In the genomic region with DNA sequence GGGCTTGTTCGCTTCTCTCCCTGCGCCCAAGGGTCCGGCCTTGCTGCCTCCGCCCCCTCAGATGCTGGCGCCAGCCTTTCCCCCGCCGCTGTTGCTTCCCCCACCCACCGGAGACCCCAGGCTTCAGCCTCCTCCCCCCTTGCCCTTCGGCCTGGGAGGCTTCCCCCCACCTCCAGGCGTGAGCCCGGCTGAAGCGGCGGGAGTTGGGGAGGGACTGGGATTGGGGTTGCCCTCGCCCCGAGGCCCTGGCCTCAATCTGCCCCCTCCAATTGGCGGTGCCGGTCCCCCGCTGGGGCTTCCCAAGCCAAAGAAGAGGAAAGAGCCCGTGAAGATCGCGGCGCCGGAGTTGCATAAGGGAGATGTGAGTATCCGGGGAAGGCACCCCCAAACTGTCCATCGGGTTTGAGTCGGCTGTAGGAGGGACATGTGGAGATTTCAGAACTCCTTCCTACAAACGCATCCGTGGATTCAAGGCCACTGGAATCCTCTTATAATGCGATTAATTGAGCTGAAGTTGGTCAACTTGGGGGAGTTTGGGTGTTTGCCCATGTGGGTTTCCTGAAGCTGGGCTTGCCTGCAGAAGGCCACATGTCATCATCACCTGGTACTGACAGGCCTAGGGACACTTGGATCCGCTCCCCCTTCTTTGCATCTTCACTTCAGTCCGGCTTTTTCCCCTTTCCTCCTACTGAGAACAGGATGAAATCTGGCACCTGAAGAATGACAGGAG, we compare ENCODE assay signal across 8 cellular contexts. TPM values are rescaled to one million over a fixed set of nuclear protein-coding genes. Genes with fewer than 3 reads are reported as not detected.
DNase-seq lines count a peak whose midpoint lies in the region; ATAC-seq and TF ChIP-seq lines count a peak whose summit lies in the region.

No MANE protein-coding gene starts in this region.

- no peak for TF ChIP-seq POLR2A in gastrocnemius medialis (IDR thresholded peaks at IDR 0.05)

- CTCF ChIA-PET in activated naive CD4-positive, alpha-beta T cell treated with anti-CD3 and anti-CD28 coated beads for 36 hours (lab: Charles Lee): interaction anchor here (0.7 to 8.7 kb wide), 5 partner anchors 21 to 46 kb away, joined by 3 to 124 read pairs (median 4); a partner anchor contains a TSS

- in situ Hi-C loops in gastrocnemius medialis (cut with MboI; ENCODE audit: low sequenced_read_pairs in 4 of 4): no loop called here

- no peaks in the 10 kb centered on the region for H3K9me3 Mint-ChIP-seq in activated T-cell treated with anti-CD3 and anti-CD28 coated beads, Interleukin-2, amount 50 U/mL, for 72 hours
- H3K9me3 Mint-ChIP-seq in activated T-cell treated with anti-CD3 and anti-CD28 coated beads, Interleukin-2, amount 50 U/mL, for 24 hours: no peaks in the 10 kb centered on the region
- no peaks in the 10 kb centered on the region for H3K9me3 Mint-ChIP-seq in activated naive CD4-positive, alpha-beta T cell treated with anti-CD3 and anti-CD28 coated beads for 36 hours
- no peaks in the 10 kb centered on the region for H3K9me3 Mint-ChIP-seq in chondrocyte (ENCODE audit: low read depth)

- H3K4me1 ChIP-seq in HUES6 (ENCODE audit: control insufficient read depth, insufficient read depth, low read length) (peaks cover 21% of the 10 kb centered on the region; the same call in 1 of the 2 replicates), right cardiac atrium (ENCODE audit: control insufficient read depth, insufficient read depth, low read length) (peaks cover 2% of the 10 kb centered on the region), gastrocnemius medialis (peaks cover 43 to 44% of the 10 kb centered on the region in 2 donors)

- intact Hi-C loops in activated naive CD4-positive, alpha-beta T cell treated with anti-CD3 and anti-CD28 coated beads for 36 hours (cut with micrococcal nuclease): loop anchor here (1.0 to 2.0 kb wide), 10 partner anchors 17 to 429 kb away; a partner anchor contains a TSS
- intact Hi-C loops in right cardiac atrium (cut with DNase I): no loop called here
- intact Hi-C loops in gastrocnemius medialis (cut with DNase I; ENCODE audit: low total_unique reads): loop anchor here (1.0 kb wide), 3 partner anchors 17 to 40 kb away; a partner anchor contains a TSS

- under 1% methylated on average over 31 of the region's 31 CpGs for WGBS in right cardiac atrium

- H3K4me3 Mint-ChIP-seq in activated T-cell treated with anti-CD3 and anti-CD28 coated beads, Interleukin-2, amount 50 U/mL, for 72 hours: no peak overlapping the region
- no peak overlapping the region for H3K4me3 Mint-ChIP-seq in activated T-cell treated with anti-CD3 and anti-CD28 coated beads, Interleukin-2, amount 50 U/mL, for 24 hours
- no peak overlapping the region for H3K4me3 Mint-ChIP-seq in activated naive CD4-positive, alpha-beta T cell treated with anti-CD3 and anti-CD28 coated beads for 36 hours
- H3K4me3 Mint-ChIP-seq in chondrocyte (ENCODE audit: unreplicated experiment): no peak overlapping the region

- peak overlapping the region; percentile 74 for H3K27ac ChIP-seq in HUES6 (ENCODE audit: low read depth, low read length)
- H3K27ac ChIP-seq in right cardiac atrium (ENCODE audit: low read length): peak overlapping the region; percentile 93
- H3K27ac ChIP-seq in gastrocnemius medialis: peak overlapping the region; percentile 87 to 98 (median 94)

- H3K27ac Mint-ChIP-seq in activated T-cell treated with anti-CD3 and anti-CD28 coated beads, Interleukin-2, amount 50 U/mL, for 72 hours: peak overlapping the region; percentile 95
- no peak overlapping the region for H3K27ac Mint-ChIP-seq in activated T-cell treated with anti-CD3 and anti-CD28 coated beads, Interleukin-2, amount 50 U/mL, for 24 hours
- H3K27ac Mint-ChIP-seq in activated naive CD4-positive, alpha-beta T cell treated with anti-CD3 and anti-CD28 coated beads for 36 hours: no peak overlapping the region
- no peak overlapping the region for H3K27ac Mint-ChIP-seq in chondrocyte (ENCODE audit: unreplicated experiment)

- H3K27me3 Mint-ChIP-seq in activated T-cell treated with anti-CD3 and anti-CD28 coated beads, Interleukin-2, amount 50 U/mL, for 72 hours (ENCODE audit: low read depth): no peaks in the 10 kb centered on the region
- H3K27me3 Mint-ChIP-seq in activated T-cell treated with anti-CD3 and anti-CD28 coated beads, Interleukin-2, amount 50 U/mL, for 24 hours: no peaks in the 10 kb centered on the region
- H3K27me3 Mint-ChIP-seq in activated naive CD4-positive, alpha-beta T cell treated with anti-CD3 and anti-CD28 coated beads for 36 hours (ENCODE audit: low read depth): no peaks in the 10 kb centered on the region
- H3K27me3 Mint-ChIP-seq in chondrocyte (ENCODE audit: low read depth): no peaks in the 10 kb centered on the region

- peak in 1 of 2 donors; percentile 8 for ATAC-seq in activated T-cell treated with anti-CD3 and anti-CD28 coated beads, Interleukin-2, amount 50 U/mL, for 72 hours (replicated peaks in 1 of 2)
- peak; percentile 7 to 34 for ATAC-seq in right cardiac atrium
- no peak for ATAC-seq in gastrocnemius medialis

- H3K4me3 ChIP-seq in HUES6 (ENCODE audit: low read depth, low read length) (peak overlapping the region; percentile 81), right cardiac atrium (ENCODE audit: low read length) (peak overlapping the region; percentile 96), gastrocnemius medialis (peak overlapping the region; percentile 68 to 98 (median 90))

- H3K9me3 ChIP-seq in HUES6 (ENCODE audit: control insufficient read depth, insufficient read depth, low read depth, low read length) (no peaks in the 10 kb centered on the region), right cardiac atrium (ENCODE audit: control insufficient read depth, low read length) (no peaks in the 10 kb centered on the region), gastrocnemius medialis (no peaks in the 10 kb centered on the region)

- H3K27me3 ChIP-seq in HUES6 (ENCODE audit: control insufficient read depth, insufficient read depth, low read length): no peaks in the 10 kb centered on the region
- no peaks in the 10 kb centered on the region for H3K27me3 ChIP-seq in right cardiac atrium (ENCODE audit: control insufficient read depth, insufficient read depth)
- no peaks in the 10 kb centered on the region for H3K27me3 ChIP-seq in gastrocnemius medialis

- H3K36me3 Mint-ChIP-seq in activated T-cell treated with anti-CD3 and anti-CD28 coated beads, Interleukin-2, amount 50 U/mL, for 72 hours (ENCODE audit: insufficient read depth in 2 of 2): peaks cover 7 to 22% of the 10 kb centered on the region in 2 donors
- H3K36me3 Mint-ChIP-seq in activated T-cell treated with anti-CD3 and anti-CD28 coated beads, Interleukin-2, amount 50 U/mL, for 24 hours (ENCODE audit: low read depth): peaks cover 45% of the 10 kb centered on the region
- peaks cover 26% of the 10 kb centered on the region for H3K36me3 Mint-ChIP-seq in activated naive CD4-positive, alpha-beta T cell treated with anti-CD3 and anti-CD28 coated beads for 36 hours (ENCODE audit: low read depth)
- peaks cover 6% of the 10 kb centered on the region for H3K36me3 Mint-ChIP-seq in chondrocyte (ENCODE audit: low read depth)

- no peak for TF ChIP-seq CTCF in gastrocnemius medialis (IDR thresholded peaks at IDR 0.05 in 4 of 5, conservative IDR thresholded peaks at IDR 0.05 in 1 of 5)
- TF ChIP-seq CTCF in GM20000 (IDR thresholded peaks at IDR 0.05; ENCODE audit: extremely low read depth, missing control alignments): no peak
- no peak for TF ChIP-seq CTCF in chondrocyte (IDR thresholded peaks at IDR 0.05)

- peak; percentile 33 to 40 for DNase-seq in activated T-cell treated with anti-CD3 and anti-CD28 coated beads, Interleukin-2, amount 50 U/mL, for 72 hours
- DNase-seq in activated T-cell treated with anti-CD3 and anti-CD28 coated beads, Interleukin-2, amount 50 U/mL, for 24 hours: no peak
- DNase-seq in activated naive CD4-positive, alpha-beta T cell treated with anti-CD3 and anti-CD28 coated beads for 36 hours: peak; percentile 65
- peak in 2 of 3 donors; percentile 49 to 82 for DNase-seq in right cardiac atrium
- DNase-seq in gastrocnemius medialis: peak in 1 of 2 donors; percentile 33
- DNase-seq in GM20000 (ENCODE audit: low spot score): no peak
- no peak for DNase-seq in chondrocyte (ENCODE audit: low spot score)

- peak overlapping the region; percentile 87 for H3K9ac ChIP-seq in HUES6 (ENCODE audit: low read length)

- H3K36me3 ChIP-seq in HUES6 (ENCODE audit: control insufficient read depth, insufficient read depth, low read length) (peaks cover 23% of the 10 kb centered on the region), gastrocnemius medialis (peaks cover 0 to 9% of the 10 kb centered on the region in 2 donors)

- H3K4me1 Mint-ChIP-seq in activated T-cell treated with anti-CD3 and anti-CD28 coated beads, Interleukin-2, amount 50 U/mL, for 72 hours (ENCODE audit: low read depth): peaks cover 55% of the 10 kb centered on the region
- H3K4me1 Mint-ChIP-seq in activated T-cell treated with anti-CD3 and anti-CD28 coated beads, Interleukin-2, amount 50 U/mL, for 24 hours (ENCODE audit: low read depth): peaks cover 49% of the 10 kb centered on the region
- H3K4me1 Mint-ChIP-seq in activated naive CD4-positive, alpha-beta T cell treated with anti-CD3 and anti-CD28 coated beads for 36 hours (ENCODE audit: low read depth): peaks cover 47% of the 10 kb centered on the region
- peaks cover 41% of the 10 kb centered on the region for H3K4me1 Mint-ChIP-seq in chondrocyte (ENCODE audit: low read depth)

RNA-seq across cellular contexts. Expression of a gene that starts 0.7 kb away (rescaled TPM):
- total RNA-seq in activated T-cell treated with anti-CD3 and anti-CD28 coated beads, Interleukin-2, amount 50 U/mL, for 72 hours: 10 to 100 TPM; 67.7 to 84.4 TPM
- 10 to 100 TPM; 55.2 to 55.8 TPM for total RNA-seq in activated naive CD4-positive, alpha-beta T cell treated with anti-CD3 and anti-CD28 coated beads for 36 hours
- total RNA-seq in right cardiac atrium (10 to 100 TPM; 36.3 to 47.1 (median 44.1) TPM), gastrocnemius medialis (10 to 100 TPM; 42.8 to 62.3 (median 46.5) TPM), chondrocyte (57.0 to 61.7 TPM (median 60.9 TPM) in 3 replicates)
- 36.0 TPM for polyA plus RNA-seq in right cardiac atrium

RNA-seq across cellular contexts. Expression of a gene that starts 16.6 kb away (rescaled TPM):
- 100 to 1,000 TPM; 185 to 217 TPM for total RNA-seq in activated T-cell treated with anti-CD3 and anti-CD28 coated beads, Interleukin-2, amount 50 U/mL, for 72 hours
- 100 to 1,000 TPM; 282 to 283 TPM for total RNA-seq in activated naive CD4-positive, alpha-beta T cell treated with anti-CD3 and anti-CD28 coated beads for 36 hours
- total RNA-seq in right cardiac atrium (100 to 1,000 TPM; 148 to 171 (median 162) TPM), gastrocnemius medialis (100 to 1,000 TPM; 154 to 281 (median 240) TPM), chondrocyte (136 to 143 TPM (median 140 TPM) in 3 replicates)
- polyA plus RNA-seq in right cardiac atrium: 124 TPM

RNA-seq across cellular contexts. Expression of a gene that starts 27.2 kb away (rescaled TPM):
- total RNA-seq in activated T-cell treated with anti-CD3 and anti-CD28 coated beads, Interleukin-2, amount 50 U/mL, for 72 hours: 10 to 100 TPM; 45.9 to 67.8 TPM
- 100 to 1,000 TPM in 1 of 2 experiments, 10 to 100 TPM in 1; 91.1 to 114 TPM for total RNA-seq in activated naive CD4-positive, alpha-beta T cell treated with anti-CD3 and anti-CD28 coated beads for 36 hours
- total RNA-seq in right cardiac atrium (10 to 100 TPM; 63.4 to 88.5 (median 74.9) TPM), gastrocnemius medialis (100 to 1,000 TPM in 3 of 4 donors, 10 to 100 TPM in 1; 54.9 to 121 (median 102) TPM), chondrocyte (38.6 to 58.3 TPM (median 40.3 TPM) in 3 replicates)
- polyA plus RNA-seq in right cardiac atrium: 145 TPM

RNA-seq across cellular contexts. Expression of a gene that starts 39.5 kb away (rescaled TPM):
- 10 to 100 TPM; 36.3 to 37.1 TPM for total RNA-seq in activated T-cell treated with anti-CD3 and anti-CD28 coated beads, Interleukin-2, amount 50 U/mL, for 72 hours
- 10 to 100 TPM; 24.8 to 28.7 TPM for total RNA-seq in activated naive CD4-positive, alpha-beta T cell treated with anti-CD3 and anti-CD28 coated beads for 36 hours
- 10 to 100 TPM; 13.0 to 23.0 (median 13.9) TPM for total RNA-seq in right cardiac atrium
- polyA plus RNA-seq in right cardiac atrium: 9.2 TPM
- 10 to 100 TPM in 3 of 4 donors, 1 to 10 TPM in 1; 9.5 to 16.4 (median 15.1) TPM for total RNA-seq in gastrocnemius medialis
- total RNA-seq in chondrocyte: 22.3 to 45.7 TPM (median 23.7 TPM) in 3 replicates

RNA-seq across cellular contexts. Expression of a gene that starts 39.8 kb away (rescaled TPM):
- total RNA-seq in activated T-cell treated with anti-CD3 and anti-CD28 coated beads, Interleukin-2, amount 50 U/mL, for 72 hours: 100 to 1,000 TPM in 1 of 2 donors, 10 to 100 TPM in 1; 90.5 to 100 TPM
- total RNA-seq in activated naive CD4-positive, alpha-beta T cell treated with anti-CD3 and anti-CD28 coated beads for 36 hours: 10 to 100 TPM; 35.3 to 35.5 TPM
- total RNA-seq in right cardiac atrium: 10 to 100 TPM; 14.4 to 19.7 (median 17.3) TPM
- 18.8 TPM for polyA plus RNA-seq in right cardiac atrium
- total RNA-seq in gastrocnemius medialis: 10 to 100 TPM; 12.9 to 28.0 (median 17.6) TPM
- total RNA-seq in chondrocyte: 11.4 to 17.1 TPM (median 14.1 TPM) in 3 replicates

Comparison
In these comparisons a context has a peak if more than half of its experiments do, and no peak if none do; other contexts are left out.
1. DNase-seq: peak in activated T-cell treated with anti-CD3 and anti-CD28 coated beads, Interleukin-2, amount 50 U/mL, for 72 hours (2 of 2), activated naive CD4-positive, alpha-beta T cell treated with anti-CD3 and anti-CD28 coated beads for 36 hours (single experiment) and right cardiac atrium (2 of 3); none in activated T-cell treated with anti-CD3 and anti-CD28 coated beads, Interleukin-2, amount 50 U/mL, for 24 hours (single experiment), GM20000 (single experiment) and chondrocyte (single experiment).
2. ATAC-seq: peak in right cardiac atrium (2 of 2); none in gastrocnemius medialis (0 of 2).
3. intact Hi-C loops: an anchor here in activated naive CD4-positive, alpha-beta T cell treated with anti-CD3 and anti-CD28 coated beads for 36 hours (1.0 to 2.0 kb wide) and gastrocnemius medialis (1.0 kb wide); none called in right cardiac atrium.
4. Peak in every context shown above with its lines, with median percentiles within 50 percentile points of each other: H3K27ac ChIP-seq and H3K4me3 ChIP-seq.